ENCODE assay signal across 19 cellular contexts in the genomic region with DNA sequence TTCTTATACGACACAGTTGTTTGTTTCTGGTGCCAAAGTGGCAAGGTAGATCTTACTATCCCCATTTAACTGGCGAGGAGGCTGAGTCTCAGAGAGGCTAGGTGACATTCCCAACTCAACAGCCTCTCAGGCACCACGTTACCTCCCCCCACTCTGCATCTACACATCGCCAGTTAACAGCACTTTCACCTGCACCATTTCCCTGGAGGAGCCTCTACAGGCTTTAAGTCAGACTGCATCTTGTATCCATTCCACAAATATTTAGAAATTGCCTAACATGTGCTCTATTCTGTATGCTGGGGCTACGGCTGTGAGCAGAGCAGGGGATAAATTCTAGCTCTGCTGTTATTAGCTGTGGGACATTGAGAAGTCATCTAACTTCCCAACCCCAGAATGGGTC.
"Had no signal": no experiment of that assay in that cellular context is flagged by ENCODE, and none has a peak within 500 bp of the region (broad histone marks: within the 10 kb centered on the region; RNA-seq: fewer than 3 reads in every experiment).

No MANE protein-coding gene starts in this region.

- FAIRE-seq: frontal cortex, islet of Langerhans, urothelium cell line had no signal

- H3K36me3 ChIP-seq: right atrium auricular region, sigmoid colon, suprapubic skin, thyroid gland had no signal

- H3K9me3 ChIP-seq: mucosa of descending colon, neutrophil, sigmoid colon, suprapubic skin, thyroid gland had no signal

- DNase-seq: effector CD4-positive, alpha-beta T cell; heart left ventricle; hippocampal formation; kidney glomerular epithelial cell; mucosa of descending colon; naive thymus-derived CD8-positive, alpha-beta T cell; sigmoid colon; stimulated activated CD4-positive, alpha-beta T cell treated with anti-CD3 and anti-CD28 coated beads, Interleukin-2, amount 100 ng/mL, for 24 hours; stimulated activated CD4-positive, alpha-beta T cell treated with anti-CD3 and anti-CD28 coated beads, Interleukin-4, amount 100 ng/mL, for 4 hours; stimulated activated naive CD4-positive, alpha-beta T cell had no signal

- H3K4me1 ChIP-seq: right atrium auricular region, sigmoid colon, suprapubic skin, thyroid gland had no signal

- H3K27me3 ChIP-seq: neutrophil, right atrium auricular region, sigmoid colon, thyroid gland had no signal

- H3K4me3 ChIP-seq: coronary artery, heart left ventricle, mucosa of descending colon, right atrium auricular region, sigmoid colon, skin epidermis, suprapubic skin, thyroid gland had no signal

- H3K27ac ChIP-seq: coronary artery, heart left ventricle, neutrophil, right atrium auricular region, sigmoid colon, skin epidermis, suprapubic skin, thyroid gland had no signal
